Comparison of ENCODE assay signal across 17 cellular contexts in the genomic region with DNA sequence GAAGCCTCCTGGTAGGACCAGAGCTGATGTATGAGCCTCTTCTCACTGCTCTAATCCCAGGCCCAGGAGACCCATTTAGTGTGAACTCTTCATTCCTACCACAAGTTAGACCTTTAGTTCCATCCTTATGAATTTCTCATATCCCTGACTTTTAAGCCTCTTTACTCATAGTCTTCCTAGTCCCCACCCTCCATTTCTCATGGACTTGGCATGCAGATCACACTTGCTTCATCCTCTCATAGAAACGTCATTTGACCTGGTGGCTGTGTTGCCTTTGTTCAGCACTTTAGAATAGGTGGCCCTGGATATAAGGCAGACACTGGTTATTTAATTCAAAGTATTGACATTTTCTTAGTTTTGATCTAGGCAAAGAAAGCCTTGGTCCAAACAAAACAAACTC.
A peak's percentile ranks its signal among the peaks of the same experiment; 100 is the strongest.
DNase-seq lines count a peak whose midpoint lies in the region; ATAC-seq and TF ChIP-seq lines count a peak whose summit lies in the region.
"Had no signal": no experiment of that assay in that cellular context is flagged by ENCODE, and none has a peak within 500 bp of the region (broad histone marks: within the 10 kb centered on the region; RNA-seq: fewer than 3 reads in every experiment).

No MANE protein-coding gene starts in this region.

- H3K4me3 ChIP-seq in fibroblast of villous mesenchyme (ENCODE audit: low read depth, low read length), result no peak overlapping the region
- H3K4me3 ChIP-seq: SK-N-MC, tibial nerve had no signal

- DNase-seq in left ventricle myocardium superior (no peak), Right ventricle myocardium inferior (ENCODE audit: missing footprints) (no peak), amniotic epithelial cell (ENCODE audit: low read depth) (peak; percentile 55), fibroblast of villous mesenchyme (ENCODE audit: low read depth) (peak; percentile 13), NCI-H2081 (lab: John Stamatoyannopoulos, UW) (no peak), OCI-M1 (lab: John Stamatoyannopoulos, UW) (no peak)
- no peak for DNase-seq in activated CD4-positive, alpha-beta T cell treated with anti-CD3 and anti-CD28 coated beads, Interleukin-2, amount 50 U/mL, for 1 hour
- DNase-seq: activated CD4-positive, alpha-beta T cell treated with anti-CD3 and anti-CD28 coated beads for 4 hours; activated naive CD4-positive, alpha-beta T cell treated with Interleukin-2 at 50 U/mL for 16 hours; CD4-positive, alpha-beta memory T cell; DMS79; hippocampal formation; stimulated activated CD4-positive, alpha-beta T cell treated with anti-CD3 and anti-CD28 coated beads, Interleukin-12 subunit alpha, Interleukin-12 subunit beta, amount 100 ng/mL, for 4 hours had no signal

- intact Hi-C loops in left ventricle myocardium superior (cut with micrococcal nuclease) (no loop called here), Right ventricle myocardium inferior (cut with DNase I) (no loop called here)

- TF ChIP-seq CTCF in fibroblast of villous mesenchyme (IDR thresholded peaks at IDR 0.05; ENCODE audit: insufficient read depth, low read depth, low read length), result no peak

- ATAC-seq in left ventricle myocardium superior, result peak; percentile 50
- no peak for ATAC-seq in Right ventricle myocardium inferior
- ATAC-seq in HG02798 (IDR thresholded peaks at IDR 0.05; ENCODE audit: poor library complexity, unreplicated experiment), result no peak
- ATAC-seq: stimulated activated effector memory CD8-positive, alpha-beta T cell treated with anti-CD3 and anti-CD28 coated beads, Interleukin-12 subunit alpha, Interleukin-12 subunit beta, amount 100 ng/mL, for 72 hours had no signal

Comparison
In these comparisons a context has a peak if more than half of its experiments do, and no peak if none do; other contexts are left out.
1. DNase-seq: peak in amniotic epithelial cell (single experiment) and fibroblast of villous mesenchyme (single experiment); none in left ventricle myocardium superior (single experiment), Right ventricle myocardium inferior (single experiment), NCI-H2081 (0 of 2), activated CD4-positive, alpha-beta T cell treated with anti-CD3 and anti-CD28 coated beads, Interleukin-2, amount 50 U/mL, for 1 hour (single experiment) and OCI-M1 (single experiment).